24 cellular contexts compared by ENCODE assay signal in genomic region chr1:222182641-222183040, GRCh38.
DNase-seq lines count a peak whose midpoint lies in the region; ATAC-seq and TF ChIP-seq lines count a peak whose summit lies in the region.
"Had no signal": no experiment of that assay in that cellular context is flagged by ENCODE, and none has a peak within 500 bp of the region (broad histone marks: within the 10 kb centered on the region; RNA-seq: fewer than 3 reads in every experiment).

No MANE protein-coding gene starts in this region.

- H2AFZ ChIP-seq in GM23248 (no peak overlapping the region), fibroblast of lung (ENCODE audit: low read length) (no peak overlapping the region)

- H3K36me3 ChIP-seq in GM23248 (ENCODE audit: low read depth) (no peaks in the 10 kb centered on the region), fibroblast of lung (ENCODE audit: control insufficient read depth, insufficient read depth, low read length) (no peaks in the 10 kb centered on the region), right lobe of liver (no peaks in the 10 kb centered on the region), brain microvascular endothelial cell (replicated peaks) (no peaks in the 10 kb centered on the region)
- H3K36me3 ChIP-seq: pancreas, right atrium auricular region, thoracic aorta, vagina, WERI-Rb-1 had no signal

- H3K79me2 ChIP-seq in GM23248 (ENCODE audit: insufficient read depth) (no peaks in the 10 kb centered on the region), fibroblast of lung (ENCODE audit: control insufficient read depth, insufficient read depth, low read length) (no peaks in the 10 kb centered on the region)

- H3K9ac ChIP-seq in GM23248 (no peak overlapping the region), fibroblast of lung (ENCODE audit: insufficient read depth, low read length) (no peak overlapping the region)

- H3K9me3 ChIP-seq in GM23248 (ENCODE audit: low read depth) (no peaks in the 10 kb centered on the region), fibroblast of lung (ENCODE audit: control insufficient read depth, insufficient read depth, low read depth, low read length) (no peaks in the 10 kb centered on the region), right lobe of liver (no peaks in the 10 kb centered on the region)
- H3K9me3 ChIP-seq: pancreas, right atrium auricular region, thoracic aorta, vagina had no signal

- H3K9me2 ChIP-seq in GM23248 (ENCODE audit: insufficient read depth), result no peaks in the 10 kb centered on the region

- no peaks in the 10 kb centered on the region for H3K27me3 ChIP-seq in GM23248 (replicated peaks; ENCODE audit: insufficient read depth)
- H3K27me3 ChIP-seq in fibroblast of lung (ENCODE audit: control insufficient read depth, insufficient read depth, low read length), result no peaks in the 10 kb centered on the region
- no peaks in the 10 kb centered on the region for H3K27me3 ChIP-seq in right lobe of liver
- no peaks in the 10 kb centered on the region for H3K27me3 ChIP-seq in brain microvascular endothelial cell (replicated peaks)
- H3K27me3 ChIP-seq: pancreas, right atrium auricular region, vagina had no signal

- TF ChIP-seq CTCF in NB4 (IDR thresholded peaks at IDR 0.05; ENCODE audit: low read depth, low read length) (no peak), fibroblast of lung (conservative IDR thresholded peaks at IDR 0.05 in 1 of 2, IDR thresholded peaks at IDR 0.05 in 1 of 2; ENCODE audit: low read depth in 1 of 2, low read length in 2 of 2) (no peak), right lobe of liver (IDR thresholded peaks at IDR 0.05) (no peak), brain microvascular endothelial cell (IDR thresholded peaks at IDR 0.05; ENCODE audit: low read depth, low read length, missing control alignments) (no peak)

- intact Hi-C loops in right lobe of liver (cut with DNase I), result no loop called here

- TF ChIP-seq POLR2A in NB4 (IDR thresholded peaks at IDR 0.05; ENCODE audit: extremely low read depth, insufficient read length) (no peak), right lobe of liver (IDR thresholded peaks at IDR 0.05) (no peak)

- no peak overlapping the region for H3K4me3 ChIP-seq in GM23248
- no peak overlapping the region for H3K4me3 ChIP-seq in NB4 (ENCODE audit: low read depth, low read length)
- no peak overlapping the region for H3K4me3 ChIP-seq in fibroblast of lung (replicated peaks in 1 of 4; ENCODE audit: control extremely low read depth in 1 of 4, insufficient read depth in 1 of 4, low read depth in 3 of 4, low read length in 4 of 4)
- no peak overlapping the region for H3K4me3 ChIP-seq in right lobe of liver
- H3K4me3 ChIP-seq in brain microvascular endothelial cell (ENCODE audit: low read depth, low read length), result no peak overlapping the region
- H3K4me3 ChIP-seq: pancreas, right atrium auricular region, thoracic aorta, vagina had no signal

- H4K20me1 ChIP-seq in GM23248 (ENCODE audit: insufficient read depth), result no peaks in the 10 kb centered on the region
- no peaks in the 10 kb centered on the region for H4K20me1 ChIP-seq in fibroblast of lung (ENCODE audit: control insufficient read depth, extremely low read depth, insufficient read depth, low read length)

- H3K27ac ChIP-seq in GM23248 (no peak overlapping the region), fibroblast of lung (ENCODE audit: insufficient read depth, low read length) (no peak overlapping the region), right lobe of liver (no peak overlapping the region), brain microvascular endothelial cell (no peak overlapping the region)
- H3K27ac ChIP-seq: pancreas, right atrium auricular region, thoracic aorta, vagina, WERI-Rb-1 had no signal

- no peak overlapping the region for H3K4me2 ChIP-seq in GM23248 (ENCODE audit: unreplicated experiment)
- H3K4me2 ChIP-seq in fibroblast of lung (ENCODE audit: extremely low read depth, insufficient read depth, low read length), result no peak overlapping the region

- no peak for ATAC-seq in right lobe of liver
- ATAC-seq: left ventricle myocardium superior, pancreas had no signal

- DNase-seq in GM23248, result peak; percentile 28
- peak; percentile 13 for DNase-seq in NB4 (ENCODE audit: low read depth)
- peak; percentile 22 to 50 for DNase-seq in fibroblast of lung (ENCODE audit: low read depth in 2 of 2)
- DNase-seq in stromal cell of bone marrow (ENCODE audit: low read depth), result peak; percentile 17
- no peak for DNase-seq in right lobe of liver
- no peak for DNase-seq in NCI-H69 (lab: John Stamatoyannopoulos, UW)
- no peak for DNase-seq in brain microvascular endothelial cell
- DNase-seq: activated CD4-positive, alpha-beta T cell treated with anti-CD3 and anti-CD28 coated beads, Interleukin-2, amount 50 U/mL, for 1 hour; anterior cingulate cortex; CD4-positive, alpha-beta T cell; GF-D8; hypothalamus; left ventricle myocardium superior; NCI-H1105 treated with DMSO at 0.1 percent for 48 hours; NCI-H2029 treated with DMSO at 0.1 percent for 48 hours; NCI-H345; NCI-H82; pancreas; stimulated activated CD4-positive, alpha-beta T cell treated with anti-CD3 and anti-CD28 coated beads, Interleukin-4, amount 100 ng/mL, for 4 hours; stimulated activated naive CD4-positive, alpha-beta T cell; WERI-Rb-1 had no signal

- in situ Hi-C loops in GM23248 (cut with MboI), result no loop called here
- in situ Hi-C loops in brain microvascular endothelial cell (cut with HindIII; ENCODE audit: low pct_ligation_motif_present, low sequenced_read_pairs), result no loop called here

- peaks cover 8% of the 10 kb centered on the region; the same call in 1 of the 2 replicates for H3F3A ChIP-seq in GM23248 (ENCODE audit: insufficient read depth)

- no peaks in the 10 kb centered on the region for H3K4me1 ChIP-seq in GM23248 (ENCODE audit: insufficient read depth)
- H3K4me1 ChIP-seq in fibroblast of lung (ENCODE audit: control insufficient read depth, extremely low read depth, insufficient read depth, low read length), result no peaks in the 10 kb centered on the region
- H3K4me1 ChIP-seq in right lobe of liver, result no peaks in the 10 kb centered on the region
- H3K4me1 ChIP-seq: pancreas, right atrium auricular region, vagina had no signal

Comparison
In these comparisons a context has a peak if more than half of its experiments do, and no peak if none do; other contexts are left out.
1. DNase-seq: peak in GM23248 (single experiment), NB4 (single experiment), fibroblast of lung (2 of 2) and stromal cell of bone marrow (single experiment); none in right lobe of liver (0 of 3), NCI-H69 (single experiment) and brain microvascular endothelial cell (single experiment).